In the genomic region with DNA sequence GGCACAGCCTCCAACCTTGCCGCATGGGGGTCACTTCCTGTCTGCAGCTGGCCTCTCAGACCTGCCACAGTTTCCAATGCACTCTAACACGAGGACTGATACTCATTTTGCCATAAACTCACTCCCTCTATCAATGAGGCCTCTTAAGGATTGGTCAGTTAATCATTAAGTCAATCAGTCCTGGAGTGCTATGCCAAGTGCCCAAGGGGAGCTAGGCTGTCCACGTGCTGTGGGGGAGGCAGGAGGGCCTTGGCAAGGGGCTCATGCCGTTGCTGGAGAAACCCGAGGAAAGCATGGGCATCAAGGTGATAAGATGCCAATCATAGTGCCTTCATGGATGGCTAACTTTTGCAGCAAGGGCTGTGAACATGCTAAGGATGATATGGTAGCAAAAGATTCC, we compare ENCODE assay signal across 15 cellular contexts. TPM values are rescaled to one million over a fixed set of nuclear protein-coding genes. Genes with fewer than 3 reads are reported as not detected.
DNase-seq lines count a peak whose midpoint lies in the region; ATAC-seq, FAIRE-seq and TF ChIP-seq lines count a peak whose summit lies in the region.
"Had no signal": no experiment of that assay in that cellular context is flagged by ENCODE, and none has a peak within 500 bp of the region (broad histone marks: within the 10 kb centered on the region; RNA-seq: fewer than 3 reads in every experiment).

No MANE protein-coding gene starts in this region.

- peak overlapping the region; percentile 33 for H3K4me3 Mint-ChIP-seq in CD8-positive, alpha-beta T cell

- no peak overlapping the region for H3K27ac Mint-ChIP-seq in CD8-positive, alpha-beta T cell

- H3K36me3 ChIP-seq in CD8-positive, alpha-beta T cell (ENCODE audit: insufficient read depth, low read length) = no peaks in the 10 kb centered on the region
- peaks cover 3% of the 10 kb centered on the region for H3K36me3 ChIP-seq in adipocyte (ENCODE audit: control insufficient read depth, insufficient read depth, low read length, severe bottlenecking)

- peaks cover 10% of the 10 kb centered on the region for H3K36me3 Mint-ChIP-seq in CD8-positive, alpha-beta T cell

- DNase-seq in CD8-positive, alpha-beta T cell = no peak
- DNase-seq in adipocyte (ENCODE audit: low read depth) (no peak), left lobe of liver (ENCODE audit: low spot score) (peak; percentile 53), renal cortical epithelial cell (ENCODE audit: low read depth) (peak; percentile 79), SHP77 (lab: John Stamatoyannopoulos, UW) (no peak), urothelium cell line (ENCODE audit: low spot score) (no peak)
- DNase-seq in activated CD8-positive, alpha-beta memory T cell treated with anti-CD3 and anti-CD28 coated beads, Interleukin-2, amount 50 U/mL, for 4 hours = no peak
- DNase-seq: AML-193, body of pancreas, NCI-H510A treated with DMSO at 0.1 percent for 48 hours, upper lobe of left lung had no signal

- H3K9ac ChIP-seq in adipocyte (ENCODE audit: low read length) = peak overlapping the region; percentile 30
- H3K9ac ChIP-seq: KMS-11 had no signal

- no peak for TF ChIP-seq CTCF in CD8-positive, alpha-beta T cell (IDR thresholded peaks at IDR 0.05)

- no peaks in the 10 kb centered on the region for H3K9me3 Mint-ChIP-seq in CD8-positive, alpha-beta T cell

- H3K4me1 ChIP-seq in CD8-positive, alpha-beta T cell (ENCODE audit: insufficient read depth, low read length) = no peaks in the 10 kb centered on the region
- H3K4me1 ChIP-seq in adipocyte (ENCODE audit: control insufficient read depth, insufficient read depth, low read length) = peaks cover 36% of the 10 kb centered on the region

- CTCF ChIA-PET in CD8-positive, alpha-beta T cell (lab: Charles Lee) = no interaction called here

- POLR2A ChIA-PET in CD8-positive, alpha-beta T cell (lab: Charles Lee) = no interaction called here

- H3K27me3 ChIP-seq in CD8-positive, alpha-beta T cell (ENCODE audit: insufficient read depth, low read length) = no peaks in the 10 kb centered on the region
- no peaks in the 10 kb centered on the region for H3K27me3 ChIP-seq in adipocyte (replicated peaks; ENCODE audit: control insufficient read depth, insufficient read depth, low read length)
- H3K27me3 ChIP-seq: body of pancreas, upper lobe of left lung had no signal

- H3K4me1 Mint-ChIP-seq in CD8-positive, alpha-beta T cell (ENCODE audit: low read depth) = peaks cover 17% of the 10 kb centered on the region

- ATAC-seq in CD8-positive, alpha-beta T cell = no peak
- ATAC-seq in left lobe of liver (peak; percentile 2), HG02588 (IDR thresholded peaks at IDR 0.05; ENCODE audit: unreplicated experiment) (no peak)
- ATAC-seq: activated CD4-positive, CD25-positive, alpha-beta regulatory T cell treated with anti-CD3 and anti-CD28 coated beads, Interleukin-2, amount 50 U/mL, for 24 hours; body of pancreas had no signal

- no peak overlapping the region for H3K4me3 ChIP-seq in CD8-positive, alpha-beta T cell (ENCODE audit: low read depth, low read length)
- H3K4me3 ChIP-seq in adipocyte (ENCODE audit: low read length) = no peak overlapping the region
- H3K4me3 ChIP-seq: body of pancreas, upper lobe of left lung had no signal

- peaks cover 4% of the 10 kb centered on the region for H3K27me3 Mint-ChIP-seq in CD8-positive, alpha-beta T cell (ENCODE audit: low read depth)

- H3K9me3 ChIP-seq in CD8-positive, alpha-beta T cell (ENCODE audit: low read length) = no peaks in the 10 kb centered on the region
- H3K9me3 ChIP-seq in adipocyte (ENCODE audit: control insufficient read depth, low read length) = no peaks in the 10 kb centered on the region
- H3K9me3 ChIP-seq: body of pancreas, upper lobe of left lung had no signal

- no peak overlapping the region for H3K27ac ChIP-seq in CD8-positive, alpha-beta T cell (ENCODE audit: low read depth, low read length)
- H3K27ac ChIP-seq: body of pancreas, KMS-11 had no signal

- intact Hi-C loops in CD8-positive, alpha-beta T cell (cut with DNase I, micrococcal nuclease) = loop anchor here (5.0 to 10.0 kb wide), 3 partner anchors 296 to 489 kb away; a partner anchor contains a TSS

- FAIRE-seq in urothelium cell line (lab: Jason Lieb, UNC) = no peak

RNA-seq across cellular contexts. Expression of a gene that starts 1.7 kb away (rescaled TPM):
- under 1 TPM; 0.50 to 0.71 TPM for total RNA-seq in CD8-positive, alpha-beta T cell
- total RNA-seq in left lobe of liver (53.7 TPM), renal cortical epithelial cell (43.2 and 162 TPM in 2 replicates)

RNA-seq across cellular contexts. Expression of a gene that starts 33.4 kb away (rescaled TPM):
- total RNA-seq in CD8-positive, alpha-beta T cell = not detected
- total RNA-seq in left lobe of liver (not detected), renal cortical epithelial cell (0.65 and 3.6 TPM in 2 replicates)
- total RNA-seq: omental fat pad had no signal

Comparison
In these comparisons a context has a peak if more than half of its experiments do, and no peak if none do; other contexts are left out.
1. DNase-seq: peak in left lobe of liver (single experiment) and renal cortical epithelial cell (single experiment); none in CD8-positive, alpha-beta T cell (0 of 7), adipocyte (single experiment), SHP77 (0 of 2), activated CD8-positive, alpha-beta memory T cell treated with anti-CD3 and anti-CD28 coated beads, Interleukin-2, amount 50 U/mL, for 4 hours (single experiment) and urothelium cell line (single experiment).
2. RNA of a gene that starts 1.7 kb away (total RNA-seq): 53.7 TPM in left lobe of liver (single experiment) and 43.2 to 162 TPM in renal cortical epithelial cell; 0.50 to 0.71 TPM in CD8-positive, alpha-beta T cell; every median in the first group is over 10 times any median in the second.